Comparison of ENCODE assay signal across 9 cellular contexts in genomic region chr1:113505357-113505756, GRCh38.
"Had no signal": no experiment of that assay in that cellular context is flagged by ENCODE, and none has a peak within 500 bp of the region (broad histone marks: within the 10 kb centered on the region; RNA-seq: fewer than 3 reads in every experiment).

No MANE protein-coding gene starts in this region.

- H3K27ac Mint-ChIP-seq: IgD-negative memory B cell had no signal

- H3K4me2 ChIP-seq: KMS-11 had no signal

- H3K36me3 Mint-ChIP-seq: IgD-negative memory B cell had no signal

- FAIRE-seq: HepG2, HTR-8/SVneo, K562 had no signal

- H3K4me3 Mint-ChIP-seq: IgD-negative memory B cell had no signal

- ATAC-seq: HepG2, K562 had no signal

- H3K4me1 Mint-ChIP-seq: IgD-negative memory B cell had no signal

- DNase-seq: IMR-90, KBM-7, KG1 had no signal

- H3K27me3 Mint-ChIP-seq: IgD-negative memory B cell had no signal

- H3K4me3 ChIP-seq: K562 had no signal

- H3K27ac ChIP-seq: HL-60, KMS-11 had no signal
